8 cellular contexts compared by ENCODE assay signal in genomic region chr11:125063429-125064043, GRCh38. TPM values are rescaled to one million over a fixed set of nuclear protein-coding genes. Genes with fewer than 3 reads are reported as not detected.
A peak's percentile ranks its signal among the peaks of the same experiment; 100 is the strongest.
DNase-seq lines count a peak whose midpoint lies in the region; ATAC-seq and TF ChIP-seq lines count a peak whose summit lies in the region.

No MANE protein-coding gene starts in this region.

- peaks cover 11% of the 10 kb centered on the region; the same call in 1 of the 2 replicates for H3K27me3 ChIP-seq in SJSA1 (replicated peaks)
- H3K27me3 ChIP-seq in neutrophil: peaks cover 77% of the 10 kb centered on the region

- DNase-seq in HFF-Myc (ENCODE audit: extremely low read depth, low read depth) (no peak), SJSA1 (ENCODE audit: low read depth in 1 of 2, low spot score in 2 of 2) (no peak), fibroblast of pulmonary artery (ENCODE audit: low read depth) (no peak), GM13977 (ENCODE audit: low spot score) (no peak)
- DNase-seq in central memory CD4-positive, alpha-beta T cell: no peak
- DNase-seq in activated CD4-positive, CD25-positive, alpha-beta regulatory T cell treated with anti-CD3 and anti-CD28 coated beads, Interleukin-2, amount 50 U/mL, for 72 hours: no peak

- H3K4me3 ChIP-seq in HFF-Myc (replicated peaks; ENCODE audit: low read depth, low read length) (peak overlapping the region; percentile 56), SJSA1 (peak overlapping the region; percentile 42), fibroblast of pulmonary artery (replicated peaks; ENCODE audit: low read depth, low read length) (peak overlapping the region; percentile 70), neutrophil (ENCODE audit: low read depth in 1 of 2, low read length in 1 of 2) (peak overlapping the region; percentile 56 to 65)

- in situ Hi-C loops in GM13977 (cut with MboI; ENCODE audit: low pct_unique_long_range_greater_than_20kb, low sequenced_read_pairs, unreplicated experiment): no loop called here

- ATAC-seq in GM18519 (IDR thresholded peaks at IDR 0.05; ENCODE audit: low FRiP score, unreplicated experiment): peak; percentile 9

- H3K27ac ChIP-seq in SJSA1 (no peak overlapping the region), neutrophil (peak overlapping the region; percentile 75)

- peaks cover 5% of the 10 kb centered on the region for H3K4me1 ChIP-seq in SJSA1 (replicated peaks)
- peaks cover 3 to 8% of the 10 kb centered on the region in 2 experiments for H3K4me1 ChIP-seq in neutrophil (ENCODE audit: control insufficient read depth in 1 of 2, insufficient read depth in 1 of 2, low read depth in 1 of 2, low read length in 1 of 2)

- no peaks in the 10 kb centered on the region for H3K36me3 ChIP-seq in SJSA1
- H3K36me3 ChIP-seq in neutrophil: no peaks in the 10 kb centered on the region

- TF ChIP-seq CTCF in HFF-Myc (IDR thresholded peaks at IDR 0.05; ENCODE audit: low read depth, low read length, missing control alignments) (no peak), fibroblast of pulmonary artery (IDR thresholded peaks at IDR 0.05; ENCODE audit: low read length, missing control alignments) (no peak), neutrophil (IDR thresholded peaks at IDR 0.05) (no peak), GM13977 (IDR thresholded peaks at IDR 0.05; ENCODE audit: extremely low read depth, insufficient read depth, missing control alignments) (no peak)

- no peaks in the 10 kb centered on the region for H3K9me3 ChIP-seq in SJSA1 (replicated peaks)
- no peaks in the 10 kb centered on the region for H3K9me3 ChIP-seq in neutrophil

RNA-seq across cellular contexts. Expression of gene SLC37A2, which starts 0.4 kb away (rescaled TPM):
- total RNA-seq in SJSA1 (2014; rRNA removed; shearing (Covaris generic)): 0.18 and 0.31 TPM in 2 replicates

RNA-seq across cellular contexts. Expression of gene TMEM218, which starts 47.9 kb away (rescaled TPM):
- 10.5 and 16.1 TPM in 2 replicates for total RNA-seq in SJSA1 (2014; rRNA removed; shearing (Covaris generic))
